ENCODE assay signal across 1 cellular context in the genomic region with DNA sequence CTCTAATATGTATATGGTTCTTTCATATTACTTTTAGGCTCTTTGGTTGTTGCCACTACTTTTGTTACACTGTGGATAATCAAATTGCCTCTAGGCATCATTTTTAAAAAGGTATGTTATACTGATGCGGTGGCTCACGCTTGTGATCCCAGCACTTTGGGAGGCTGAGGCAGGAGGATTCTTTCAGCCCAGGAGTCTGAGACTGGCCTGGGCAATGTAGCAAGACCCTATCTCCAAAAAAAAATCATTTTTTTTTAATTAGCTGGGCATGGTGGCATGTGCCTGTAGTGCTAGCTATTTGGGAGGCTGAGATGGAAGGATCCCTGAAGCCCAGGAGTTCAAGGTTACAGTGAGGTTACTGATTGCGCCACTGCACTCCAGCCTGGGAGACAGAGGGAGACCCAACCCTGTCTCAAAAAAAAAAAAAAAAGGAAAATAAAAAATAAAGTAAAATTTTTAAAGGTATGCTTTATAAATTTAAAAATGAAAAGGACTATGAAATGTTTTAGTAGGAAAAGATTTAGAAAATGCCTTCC.
A peak's percentile ranks its signal among the peaks of the same experiment; 100 is the strongest.
TF ChIP-seq lines count a peak whose summit lies in the region.

No MANE protein-coding gene starts in this region.

TF ChIP-seq in HepG2, 621 proteins besides CTCF, POLR2A, EP300 and RAD21:
- peak; percentile 37; the same call in 1 of the 2 replicates for TF ChIP-seq CEBPB (IDR thresholded peaks at IDR 0.05; ENCODE audit: borderline replicate concordance, low read depth, low read length)
- TF ChIP-seq ZBTB25 (CRISPR knock-in tag; IDR thresholded peaks at IDR 0.05) = no peak
- TF ChIP-seq CCDC6 (CRISPR knock-in tag; IDR thresholded peaks at IDR 0.05) = no peak
- TF ChIP-seq ZNF550 (CRISPR knock-in tag; IDR thresholded peaks at IDR 0.05; ENCODE audit: borderline replicate concordance) = no peak
- no peak for TF ChIP-seq HNF4G (IDR thresholded peaks at IDR 0.05; ENCODE audit: borderline replicate concordance, low read depth, low read length)
- TF ChIP-seq HNF4G (CRISPR knock-in tag; IDR thresholded peaks at IDR 0.05; ENCODE audit: borderline replicate concordance, low read depth) = no peak
- TF ChIP-seq ZNF44 (CRISPR knock-in tag; IDR thresholded peaks at IDR 0.05) = no peak
- TF ChIP-seq ZNF460 (CRISPR knock-in tag; IDR thresholded peaks at IDR 0.05; ENCODE audit: borderline replicate concordance) = peak; percentile 66; the same call in 1 of the 2 replicates
- TF ChIP-seq TCF7 (IDR thresholded peaks at IDR 0.05; ENCODE audit: low read depth) = no peak
- TF ChIP-seq ARID3A (IDR thresholded peaks at IDR 0.05; ENCODE audit: low read depth, low read length) = no peak
- TF ChIP-seq ZNF121 (CRISPR knock-in tag; IDR thresholded peaks at IDR 0.05) = peak; percentile 66; the same call in 1 of the 2 replicates
- TF ChIP-seq YY1 (IDR thresholded peaks at IDR 0.05; ENCODE audit: insufficient read depth, insufficient replicate concordance, low read depth, low read length) = no peak
- peak; percentile 67; the same call in 1 of the 2 replicates for TF ChIP-seq ZNF770 (CRISPR knock-in tag; IDR thresholded peaks at IDR 0.05)
- peak; percentile 37; the same call in 1 of the 2 replicates for TF ChIP-seq CEBPG (CRISPR knock-in tag; IDR thresholded peaks at IDR 0.05)
- no peak for TF ChIP-seq ZNF646 (CRISPR knock-in tag; IDR thresholded peaks at IDR 0.05)
- TF ChIP-seq, protein P1, sequence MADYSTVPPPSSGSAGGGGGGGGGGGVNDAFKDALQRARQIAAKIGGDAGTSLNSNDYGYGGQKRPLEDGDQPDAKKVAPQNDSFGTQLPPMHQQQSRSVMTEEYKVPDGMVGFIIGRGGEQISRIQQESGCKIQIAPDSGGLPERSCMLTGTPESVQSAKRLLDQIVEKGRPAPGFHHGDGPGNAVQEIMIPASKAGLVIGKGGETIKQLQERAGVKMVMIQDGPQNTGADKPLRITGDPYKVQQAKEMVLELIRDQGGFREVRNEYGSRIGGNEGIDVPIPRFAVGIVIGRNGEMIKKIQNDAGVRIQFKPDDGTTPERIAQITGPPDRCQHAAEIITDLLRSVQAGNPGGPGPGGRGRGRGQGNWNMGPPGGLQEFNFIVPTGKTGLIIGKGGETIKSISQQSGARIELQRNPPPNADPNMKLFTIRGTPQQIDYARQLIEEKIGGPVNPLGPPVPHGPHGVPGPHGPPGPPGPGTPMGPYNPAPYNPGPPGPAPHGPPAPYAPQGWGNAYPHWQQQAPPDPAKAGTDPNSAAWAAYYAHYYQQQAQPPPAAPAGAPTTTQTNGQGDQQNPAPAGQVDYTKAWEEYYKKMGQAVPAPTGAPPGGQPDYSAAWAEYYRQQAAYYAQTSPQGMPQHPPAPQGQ (CRISPR knock-in tag; IDR thresholded peaks at IDR 0.05; ENCODE audit: borderline replicate concordance) = no peak
